24 cellular contexts compared by ENCODE assay signal in genomic region chr12:113649256-113649830, GRCh38.
DNase-seq lines count a peak whose midpoint lies in the region; ATAC-seq and TF ChIP-seq lines count a peak whose summit lies in the region.
"Had no signal": no experiment of that assay in that cellular context is flagged by ENCODE, and none has a peak within 500 bp of the region (broad histone marks: within the 10 kb centered on the region; RNA-seq: fewer than 3 reads in every experiment).

No MANE protein-coding gene starts in this region.

- H3F3A ChIP-seq in GM23338 (replicated peaks; ENCODE audit: low read depth), result no peaks in the 10 kb centered on the region

- no peak for ATAC-seq in GM23338
- ATAC-seq: A549 had no signal

- H3K4me1 ChIP-seq in CD8-positive, alpha-beta memory T cell (ENCODE audit: insufficient read depth, low read length), result no peaks in the 10 kb centered on the region
- H3K4me1 ChIP-seq in GM23338 (ENCODE audit: insufficient read depth), result no peaks in the 10 kb centered on the region
- H3K4me1 ChIP-seq: A549, Peyer's patch had no signal

- no peak overlapping the region; the same call in 1 of the 2 replicates for H2AFZ ChIP-seq in GM23338

- H3K4me2 ChIP-seq in GM23338, result no peak overlapping the region
- H3K4me2 ChIP-seq: A549 had no signal

- no peak overlapping the region for H3K4me3 ChIP-seq in CD8-positive, alpha-beta memory T cell (ENCODE audit: low read length)
- H3K4me3 ChIP-seq in coronary artery (no peak overlapping the region), GM23338 (no peak overlapping the region)
- H3K4me3 ChIP-seq: A549, MG63, Peyer's patch had no signal

- H3K4me1 Mint-ChIP-seq in CD8-positive, alpha-beta memory T cell, result no peaks in the 10 kb centered on the region
- H3K4me1 Mint-ChIP-seq in GM23338, result peaks cover 8% of the 10 kb centered on the region; the same call in 2 of the 3 replicates
- H3K4me1 Mint-ChIP-seq: CD4-positive, alpha-beta memory T cell had no signal

- CTCF ChIA-PET in CD8-positive, alpha-beta memory T cell (lab: Charles Lee), result no interaction called here

- TF ChIP-seq CTCF in coronary artery (IDR thresholded peaks at IDR 0.05) (no peak), GM23338 (conservative IDR thresholded peaks at IDR 0.05; ENCODE audit: low read depth in 2 of 2) (no peak)

- peak overlapping the region; percentile 49 for H3K27ac ChIP-seq in CD8-positive, alpha-beta memory T cell (ENCODE audit: low read depth, low read length)
- no peak overlapping the region for H3K27ac ChIP-seq in coronary artery
- H3K27ac ChIP-seq in GM23338 (ENCODE audit: low read depth), result no peak overlapping the region
- H3K27ac ChIP-seq: A549, HL-60, Peyer's patch had no signal

- H4K20me1 ChIP-seq in GM23338 (replicated peaks; ENCODE audit: insufficient read depth), result no peaks in the 10 kb centered on the region

- H3K9me2 ChIP-seq in GM23338 (ENCODE audit: insufficient read depth), result no peaks in the 10 kb centered on the region

- no peak overlapping the region for H3K27ac Mint-ChIP-seq in CD8-positive, alpha-beta memory T cell
- no peak overlapping the region for H3K27ac Mint-ChIP-seq in GM23338
- H3K27ac Mint-ChIP-seq: CD4-positive, alpha-beta memory T cell had no signal

- no peaks in the 10 kb centered on the region for H3K27me3 ChIP-seq in CD8-positive, alpha-beta memory T cell (ENCODE audit: insufficient read depth, low read length, poor library complexity, severe bottlenecking)
- H3K27me3 ChIP-seq in GM23338 (ENCODE audit: insufficient read depth), result no peaks in the 10 kb centered on the region
- H3K27me3 ChIP-seq: MG63, Peyer's patch had no signal

- no peaks in the 10 kb centered on the region for H3K9me3 ChIP-seq in CD8-positive, alpha-beta memory T cell (ENCODE audit: low read length)
- H3K9me3 ChIP-seq: MG63, Peyer's patch had no signal

- POLR2A ChIA-PET in CD8-positive, alpha-beta memory T cell (lab: Charles Lee), result no interaction called here

- DNase-seq in CD8-positive, alpha-beta memory T cell, result no peak
- DNase-seq in ELF-1 (ENCODE audit: low read depth, low spot score), result peak; percentile 57
- DNase-seq in UCSD-AML1 (lab: John Stamatoyannopoulos, UW; ENCODE audit: unreplicated experiment), result peak; percentile 77
- DNase-seq in erythroblast (lab: John Stamatoyannopoulos, UW), result peak; percentile 80 to 95
- no peak for DNase-seq in coronary artery (ENCODE audit: low spot score)
- DNase-seq in SK-N-DZ (ENCODE audit: low spot score), result no peak
- no peak for DNase-seq in cerebellar cortex (ENCODE audit: low spot score)
- DNase-seq in GM23338 (ENCODE audit: low spot score), result no peak
- DNase-seq: C1 segment of cervical spinal cord; Calu3; CD4-positive, alpha-beta memory T cell; DMS153; DND-41; H7; MG63; NCI-H1105 treated with DMSO at 0.1 percent for 48 hours; NCI-H1694; NCI-H2029 treated with DMSO at 0.1 percent for 48 hours; NCI-H446 treated with DMSO at 0.1 percent for 48 hours; NCI-H526; Peyer's patch; SIG-M5 had no signal

- no peaks in the 10 kb centered on the region for H3K36me3 Mint-ChIP-seq in CD8-positive, alpha-beta memory T cell
- H3K36me3 Mint-ChIP-seq in GM23338 (ENCODE audit: low read depth), result no peaks in the 10 kb centered on the region

- H3K36me3 ChIP-seq in CD8-positive, alpha-beta memory T cell (ENCODE audit: insufficient read depth, low read length), result no peaks in the 10 kb centered on the region
- no peaks in the 10 kb centered on the region for H3K36me3 ChIP-seq in GM23338 (ENCODE audit: insufficient read depth)
- H3K36me3 ChIP-seq: MG63, Peyer's patch had no signal

- no peak overlapping the region for H3K4me3 Mint-ChIP-seq in CD8-positive, alpha-beta memory T cell
- H3K4me3 Mint-ChIP-seq in GM23338, result no peak overlapping the region
- H3K4me3 Mint-ChIP-seq: CD4-positive, alpha-beta memory T cell had no signal

- H3K9me3 Mint-ChIP-seq in CD8-positive, alpha-beta memory T cell, result peaks cover 2 to 10% (median 3%) of the 10 kb centered on the region in 5 donors
- peaks cover 8% of the 10 kb centered on the region for H3K9me3 Mint-ChIP-seq in GM23338

- H3K79me2 ChIP-seq in GM23338 (replicated peaks; ENCODE audit: insufficient read depth), result no peaks in the 10 kb centered on the region

- TF ChIP-seq POLR2A in erythroblast (IDR thresholded peaks at IDR 0.05; ENCODE audit: low read length), result no peak

- H3K27me3 Mint-ChIP-seq in CD8-positive, alpha-beta memory T cell, result peaks cover 31 to 43% of the 10 kb centered on the region in 2 donors
- H3K27me3 Mint-ChIP-seq in GM23338 (ENCODE audit: insufficient read depth, low read depth, poor library complexity), result peaks cover 14% of the 10 kb centered on the region

TF ChIP-seq in GM23338, 12 proteins besides CTCF, POLR2A, EP300 and RAD21:
- TF ChIP-seq EZH2 (IDR thresholded peaks at IDR 0.05; ENCODE audit: low read depth, unreplicated experiment), result no peak
- TF ChIP-seq, protein P1, sequence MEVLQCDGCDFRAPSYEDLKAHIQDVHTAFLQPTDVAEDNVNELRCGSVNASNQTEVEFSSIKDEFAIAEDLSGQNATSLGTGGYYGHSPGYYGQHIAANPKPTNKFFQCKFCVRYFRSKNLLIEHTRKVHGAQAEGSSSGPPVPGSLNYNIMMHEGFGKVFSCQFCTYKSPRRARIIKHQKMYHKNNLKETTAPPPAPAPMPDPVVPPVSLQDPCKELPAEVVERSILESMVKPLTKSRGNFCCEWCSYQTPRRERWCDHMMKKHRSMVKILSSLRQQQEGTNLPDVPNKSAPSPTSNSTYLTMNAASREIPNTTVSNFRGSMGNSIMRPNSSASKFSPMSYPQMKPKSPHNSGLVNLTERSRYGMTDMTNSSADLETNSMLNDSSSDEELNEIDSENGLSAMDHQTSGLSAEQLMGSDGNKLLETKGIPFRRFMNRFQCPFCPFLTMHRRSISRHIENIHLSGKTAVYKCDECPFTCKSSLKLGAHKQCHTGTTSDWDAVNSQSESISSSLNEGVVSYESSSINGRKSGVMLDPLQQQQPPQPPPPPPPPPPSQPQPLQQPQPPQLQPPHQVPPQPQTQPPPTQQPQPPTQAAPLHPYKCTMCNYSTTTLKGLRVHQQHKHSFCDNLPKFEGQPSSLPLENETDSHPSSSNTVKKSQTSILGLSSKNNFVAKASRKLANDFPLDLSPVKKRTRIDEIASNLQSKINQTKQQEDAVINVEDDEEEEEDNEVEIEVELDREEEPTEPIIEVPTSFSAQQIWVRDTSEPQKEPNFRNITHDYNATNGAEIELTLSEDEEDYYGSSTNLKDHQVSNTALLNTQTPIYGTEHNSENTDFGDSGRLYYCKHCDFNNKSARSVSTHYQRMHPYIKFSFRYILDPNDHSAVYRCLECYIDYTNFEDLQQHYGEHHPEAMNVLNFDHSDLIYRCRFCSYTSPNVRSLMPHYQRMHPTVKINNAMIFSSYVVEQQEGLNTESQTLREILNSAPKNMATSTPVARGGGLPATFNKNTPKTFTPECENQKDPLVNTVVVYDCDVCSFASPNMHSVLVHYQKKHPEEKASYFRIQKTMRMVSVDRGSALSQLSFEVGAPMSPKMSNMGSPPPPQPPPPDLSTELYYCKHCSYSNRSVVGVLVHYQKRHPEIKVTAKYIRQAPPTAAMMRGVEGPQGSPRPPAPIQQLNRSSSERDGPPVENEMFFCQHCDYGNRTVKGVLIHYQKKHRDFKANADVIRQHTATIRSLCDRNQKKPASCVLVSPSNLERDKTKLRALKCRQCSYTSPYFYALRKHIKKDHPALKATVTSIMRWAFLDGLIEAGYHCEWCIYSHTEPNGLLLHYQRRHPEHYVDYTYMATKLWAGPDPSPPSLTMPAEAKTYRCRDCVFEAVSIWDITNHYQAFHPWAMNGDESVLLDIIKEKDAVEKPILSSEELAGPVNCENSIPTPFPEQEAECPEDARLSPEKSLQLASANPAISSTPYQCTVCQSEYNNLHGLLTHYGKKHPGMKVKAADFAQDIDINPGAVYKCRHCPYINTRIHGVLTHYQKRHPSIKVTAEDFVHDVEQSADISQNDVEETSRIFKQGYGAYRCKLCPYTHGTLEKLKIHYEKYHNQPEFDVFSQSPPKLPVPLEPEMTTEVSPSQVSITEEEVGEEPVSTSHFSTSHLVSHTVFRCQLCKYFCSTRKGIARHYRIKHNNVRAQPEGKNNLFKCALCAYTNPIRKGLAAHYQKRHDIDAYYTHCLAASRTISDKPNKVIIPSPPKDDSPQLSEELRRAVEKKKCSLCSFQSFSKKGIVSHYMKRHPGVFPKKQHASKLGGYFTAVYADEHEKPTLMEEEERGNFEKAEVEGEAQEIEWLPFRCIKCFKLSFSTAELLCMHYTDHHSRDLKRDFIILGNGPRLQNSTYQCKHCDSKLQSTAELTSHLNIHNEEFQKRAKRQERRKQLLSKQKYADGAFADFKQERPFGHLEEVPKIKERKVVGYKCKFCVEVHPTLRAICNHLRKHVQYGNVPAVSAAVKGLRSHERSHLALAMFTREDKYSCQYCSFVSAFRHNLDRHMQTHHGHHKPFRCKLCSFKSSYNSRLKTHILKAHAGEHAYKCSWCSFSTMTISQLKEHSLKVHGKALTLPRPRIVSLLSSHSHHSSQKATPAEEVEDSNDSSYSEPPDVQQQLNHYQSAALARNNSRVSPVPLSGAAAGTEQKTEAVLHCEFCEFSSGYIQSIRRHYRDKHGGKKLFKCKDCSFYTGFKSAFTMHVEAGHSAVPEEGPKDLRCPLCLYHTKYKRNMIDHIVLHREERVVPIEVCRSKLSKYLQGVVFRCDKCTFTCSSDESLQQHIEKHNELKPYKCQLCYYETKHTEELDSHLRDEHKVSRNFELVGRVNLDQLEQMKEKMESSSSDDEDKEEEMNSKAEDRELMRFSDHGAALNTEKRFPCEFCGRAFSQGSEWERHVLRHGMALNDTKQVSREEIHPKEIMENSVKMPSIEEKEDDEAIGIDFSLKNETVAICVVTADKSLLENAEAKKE (CRISPR knock-in tag; IDR thresholded peaks at IDR 0.05), result no peak
TF ChIP-seq in GM23338: peak in this region for 0.

Comparison
In these comparisons a context has a peak if more than half of its experiments do, and no peak if none do; other contexts are left out.
1. DNase-seq: peak in ELF-1 (single experiment), UCSD-AML1 (single experiment) and erythroblast (2 of 2); none in CD8-positive, alpha-beta memory T cell (0 of 5), coronary artery (single experiment), SK-N-DZ (single experiment), cerebellar cortex (single experiment) and GM23338 (single experiment).